Comparison of ENCODE assay signal across 1 cellular context in the genomic region with DNA sequence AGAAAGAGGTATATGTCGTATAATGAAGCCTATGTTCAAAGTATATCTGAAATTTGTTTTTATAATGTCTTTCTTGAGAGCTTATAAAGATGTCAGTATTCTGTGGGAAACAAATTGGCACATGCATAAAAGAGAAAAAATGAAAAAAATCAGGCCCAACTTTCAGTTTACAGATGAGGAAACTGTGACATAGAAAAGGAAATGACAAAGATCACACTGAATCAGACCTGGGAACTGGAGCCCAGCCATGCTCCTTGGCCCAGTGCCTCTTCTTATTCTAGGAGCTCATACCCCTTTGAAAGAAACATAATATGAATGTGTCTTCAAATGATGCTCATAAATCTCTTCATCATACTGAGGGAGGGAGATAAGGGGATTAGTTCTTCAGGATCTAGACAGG.
TF ChIP-seq lines count a peak whose summit lies in the region.

No MANE protein-coding gene starts in this region.

TF ChIP-seq in HCT116, 20 proteins besides CTCF, POLR2A, EP300 and RAD21 (continued from another document):
- TF ChIP-seq, protein P1, sequence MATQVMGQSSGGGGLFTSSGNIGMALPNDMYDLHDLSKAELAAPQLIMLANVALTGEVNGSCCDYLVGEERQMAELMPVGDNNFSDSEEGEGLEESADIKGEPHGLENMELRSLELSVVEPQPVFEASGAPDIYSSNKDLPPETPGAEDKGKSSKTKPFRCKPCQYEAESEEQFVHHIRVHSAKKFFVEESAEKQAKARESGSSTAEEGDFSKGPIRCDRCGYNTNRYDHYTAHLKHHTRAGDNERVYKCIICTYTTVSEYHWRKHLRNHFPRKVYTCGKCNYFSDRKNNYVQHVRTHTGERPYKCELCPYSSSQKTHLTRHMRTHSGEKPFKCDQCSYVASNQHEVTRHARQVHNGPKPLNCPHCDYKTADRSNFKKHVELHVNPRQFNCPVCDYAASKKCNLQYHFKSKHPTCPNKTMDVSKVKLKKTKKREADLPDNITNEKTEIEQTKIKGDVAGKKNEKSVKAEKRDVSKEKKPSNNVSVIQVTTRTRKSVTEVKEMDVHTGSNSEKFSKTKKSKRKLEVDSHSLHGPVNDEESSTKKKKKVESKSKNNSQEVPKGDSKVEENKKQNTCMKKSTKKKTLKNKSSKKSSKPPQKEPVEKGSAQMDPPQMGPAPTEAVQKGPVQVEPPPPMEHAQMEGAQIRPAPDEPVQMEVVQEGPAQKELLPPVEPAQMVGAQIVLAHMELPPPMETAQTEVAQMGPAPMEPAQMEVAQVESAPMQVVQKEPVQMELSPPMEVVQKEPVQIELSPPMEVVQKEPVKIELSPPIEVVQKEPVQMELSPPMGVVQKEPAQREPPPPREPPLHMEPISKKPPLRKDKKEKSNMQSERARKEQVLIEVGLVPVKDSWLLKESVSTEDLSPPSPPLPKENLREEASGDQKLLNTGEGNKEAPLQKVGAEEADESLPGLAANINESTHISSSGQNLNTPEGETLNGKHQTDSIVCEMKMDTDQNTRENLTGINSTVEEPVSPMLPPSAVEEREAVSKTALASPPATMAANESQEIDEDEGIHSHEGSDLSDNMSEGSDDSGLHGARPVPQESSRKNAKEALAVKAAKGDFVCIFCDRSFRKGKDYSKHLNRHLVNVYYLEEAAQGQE (IDR thresholded peaks at IDR 0.05; ENCODE audit: low read depth) = no peak
- TF ChIP-seq JUND (IDR thresholded peaks at IDR 0.05) (no peak), CEBPB (IDR thresholded peaks at IDR 0.05; ENCODE audit: low read depth) (no peak), ZFX (IDR thresholded peaks at IDR 0.05) (no peak), EZH2phosphoT487 (IDR thresholded peaks at IDR 0.05; ENCODE audit: borderline replicate concordance) (no peak)
TF ChIP-seq in HCT116: peak in this region for 0.
